Comparison of ENCODE assay signal across 27 cellular contexts in the genomic region with DNA sequence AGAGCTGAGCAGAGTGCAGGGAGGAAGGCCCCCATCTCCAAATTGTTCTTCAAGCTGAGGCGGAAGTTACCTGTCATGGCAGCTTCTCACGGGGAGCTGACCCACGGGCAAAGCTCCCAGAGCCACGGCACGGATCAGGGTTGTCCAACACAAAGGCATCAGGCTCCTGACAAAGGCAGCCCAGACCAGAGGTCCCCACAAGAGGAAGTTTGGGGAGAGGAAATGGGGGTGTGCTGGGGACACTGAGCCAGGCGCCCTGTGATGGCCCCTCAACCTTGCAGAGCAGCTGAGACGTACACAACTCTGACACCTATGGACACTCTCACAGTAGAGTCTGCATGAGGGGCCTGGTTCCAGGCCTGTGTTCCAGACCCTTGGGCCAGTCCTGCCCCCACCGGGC.
DNase-seq lines count a peak whose midpoint lies in the region; ATAC-seq and TF ChIP-seq lines count a peak whose summit lies in the region.
"Had no signal": no experiment of that assay in that cellular context is flagged by ENCODE, and none has a peak within 500 bp of the region (broad histone marks: within the 10 kb centered on the region; RNA-seq: fewer than 3 reads in every experiment).

No MANE protein-coding gene starts in this region.

- no peaks in the 10 kb centered on the region for H4K20me1 ChIP-seq in smooth muscle cell (ENCODE audit: low read depth)

- no peaks in the 10 kb centered on the region for H3K79me2 ChIP-seq in smooth muscle cell (ENCODE audit: low read depth)

- TF ChIP-seq CTCF in chondrocyte (IDR thresholded peaks at IDR 0.05) (no peak), lower lobe of right lung (IDR thresholded peaks at IDR 0.05) (no peak), spleen (IDR thresholded peaks at IDR 0.05 in 8 of 11, conservative IDR thresholded peaks at IDR 0.05 in 3 of 11) (no peak), smooth muscle cell (IDR thresholded peaks at IDR 0.05; ENCODE audit: borderline replicate concordance, insufficient read depth, poor library complexity, severe bottlenecking) (no peak)

- H3K9ac ChIP-seq in smooth muscle cell (ENCODE audit: low read depth), result no peak overlapping the region
- H3K9ac ChIP-seq: GM23248 had no signal

- H3K27me3 ChIP-seq in lower lobe of right lung (ENCODE audit: low read depth), result no peaks in the 10 kb centered on the region
- no peaks in the 10 kb centered on the region for H3K27me3 ChIP-seq in spleen (replicated peaks in 1 of 7)
- H3K27me3 ChIP-seq in smooth muscle cell (ENCODE audit: low read depth), result no peaks in the 10 kb centered on the region
- H3K27me3 ChIP-seq: MG63 had no signal

- H3K4me3 Mint-ChIP-seq in chondrocyte (ENCODE audit: unreplicated experiment), result no peak overlapping the region
- H3K4me3 Mint-ChIP-seq: B cell, HFFc6 had no signal

- H3K27ac Mint-ChIP-seq in chondrocyte (ENCODE audit: unreplicated experiment), result no peak overlapping the region
- H3K27ac Mint-ChIP-seq: B cell, HFFc6 had no signal

- H2AFZ ChIP-seq in smooth muscle cell (ENCODE audit: low read depth), result no peak overlapping the region
- H2AFZ ChIP-seq: GM23248 had no signal

- H3K9me3 ChIP-seq in lower lobe of right lung (no peaks in the 10 kb centered on the region), spleen (peaks cover 0 to 31% (median 25%) of the 10 kb centered on the region in 8 donors), smooth muscle cell (replicated peaks; ENCODE audit: low read depth) (no peaks in the 10 kb centered on the region)
- H3K9me3 ChIP-seq: HAP-1 had no signal

- no peak overlapping the region for H3K27ac ChIP-seq in lower lobe of right lung
- H3K27ac ChIP-seq in spleen, result no peak overlapping the region
- no peak overlapping the region for H3K27ac ChIP-seq in smooth muscle cell (ENCODE audit: low read depth)
- H3K27ac ChIP-seq: 22Rv1, GM23248 had no signal

- H3K4me1 ChIP-seq in lower lobe of right lung (no peaks in the 10 kb centered on the region), spleen (no peaks in the 10 kb centered on the region), smooth muscle cell (ENCODE audit: low read depth) (peaks cover 13% of the 10 kb centered on the region)

- no peaks in the 10 kb centered on the region for H3K4me1 Mint-ChIP-seq in chondrocyte (ENCODE audit: low read depth)
- H3K4me1 Mint-ChIP-seq: B cell had no signal

- H3K4me3 ChIP-seq in lower lobe of right lung, result no peak overlapping the region
- H3K4me3 ChIP-seq in spleen, result no peak overlapping the region
- H3K4me3 ChIP-seq in smooth muscle cell, result no peak overlapping the region
- H3K4me3 ChIP-seq: GM23248, HAP-1, MG63 had no signal

- no peaks in the 10 kb centered on the region for H3K27me3 Mint-ChIP-seq in chondrocyte (ENCODE audit: low read depth)
- H3K27me3 Mint-ChIP-seq: B cell had no signal

- H3K9me3 Mint-ChIP-seq in chondrocyte (ENCODE audit: low read depth), result peaks cover 5% of the 10 kb centered on the region

- DNase-seq in Right ventricle myocardium inferior (ENCODE audit: missing footprints) (peak; percentile 17), left ventricle myocardium superior (no peak), chondrocyte (ENCODE audit: low spot score) (peak; percentile 59), lower lobe of right lung (peak; percentile 23), spleen (peak; percentile 66), smooth muscle cell (lab: John Stamatoyannopoulos, UW; ENCODE audit: unreplicated experiment) (no peak), C1 segment of cervical spinal cord (lab: John Stamatoyannopoulos, UW) (no peak), mucosa of gallbladder (ENCODE audit: low spot score) (no peak)
- DNase-seq: DMS153; DND-41; GM23248; HFFc6; IMR-90; KG1; MG63; NCI-H1105 treated with DMSO at 0.1 percent for 48 hours; NCI-H146; NCI-H1930; NCI-H446 treated with DMSO at 0.1 percent for 48 hours; NCI-H526; NCI-H82; NK-92 treated with Interleukin-12 subunit alpha and Interleukin-12 subunit beta, amount 100 ng/mL, for 24 hours; PC-3; SHP77 had no signal

- H3K36me3 ChIP-seq in lower lobe of right lung, result no peaks in the 10 kb centered on the region
- H3K36me3 ChIP-seq in spleen, result no peaks in the 10 kb centered on the region
- no peaks in the 10 kb centered on the region for H3K36me3 ChIP-seq in smooth muscle cell (ENCODE audit: low read depth)
- H3K36me3 ChIP-seq: HAP-1, MG63 had no signal

- no peak for TF ChIP-seq POLR2A in spleen (IDR thresholded peaks at IDR 0.05)

- 84 to 96% (median 91%) methylated on average over 3 to 8 of the region's 8 CpGs for WGBS in spleen, 5 donors
- over 99% methylated on average over 8 of the region's 8 CpGs for WGBS in smooth muscle cell (ENCODE audit: low lambda C conversion rate)

- no peak overlapping the region for H3K4me2 ChIP-seq in smooth muscle cell

- intact Hi-C loops in Right ventricle myocardium inferior (cut with DNase I) (no loop called here), left ventricle myocardium superior (cut with micrococcal nuclease) (no loop called here), lower lobe of right lung (cut with DNase I) (no loop called here), spleen (cut with DNase I; ENCODE audit: low total_unique reads) (no loop called here)

- H3K36me3 Mint-ChIP-seq in chondrocyte (ENCODE audit: low read depth), result no peaks in the 10 kb centered on the region

- H3F3A ChIP-seq in smooth muscle cell (ENCODE audit: low read depth), result no peaks in the 10 kb centered on the region

- ATAC-seq in Right ventricle myocardium inferior (no peak), left ventricle myocardium superior (no peak), lower lobe of right lung (no peak)
- ATAC-seq: PC-3 had no signal

Comparison
In these comparisons a context has a peak if more than half of its experiments do, and no peak if none do; other contexts are left out.
1. DNase-seq: peak in Right ventricle myocardium inferior (single experiment), chondrocyte (single experiment), lower lobe of right lung (single experiment) and spleen (single experiment); none in left ventricle myocardium superior (single experiment), smooth muscle cell (single experiment), C1 segment of cervical spinal cord (0 of 14) and mucosa of gallbladder (single experiment).